18 cellular contexts compared by ENCODE assay signal in the genomic region with DNA sequence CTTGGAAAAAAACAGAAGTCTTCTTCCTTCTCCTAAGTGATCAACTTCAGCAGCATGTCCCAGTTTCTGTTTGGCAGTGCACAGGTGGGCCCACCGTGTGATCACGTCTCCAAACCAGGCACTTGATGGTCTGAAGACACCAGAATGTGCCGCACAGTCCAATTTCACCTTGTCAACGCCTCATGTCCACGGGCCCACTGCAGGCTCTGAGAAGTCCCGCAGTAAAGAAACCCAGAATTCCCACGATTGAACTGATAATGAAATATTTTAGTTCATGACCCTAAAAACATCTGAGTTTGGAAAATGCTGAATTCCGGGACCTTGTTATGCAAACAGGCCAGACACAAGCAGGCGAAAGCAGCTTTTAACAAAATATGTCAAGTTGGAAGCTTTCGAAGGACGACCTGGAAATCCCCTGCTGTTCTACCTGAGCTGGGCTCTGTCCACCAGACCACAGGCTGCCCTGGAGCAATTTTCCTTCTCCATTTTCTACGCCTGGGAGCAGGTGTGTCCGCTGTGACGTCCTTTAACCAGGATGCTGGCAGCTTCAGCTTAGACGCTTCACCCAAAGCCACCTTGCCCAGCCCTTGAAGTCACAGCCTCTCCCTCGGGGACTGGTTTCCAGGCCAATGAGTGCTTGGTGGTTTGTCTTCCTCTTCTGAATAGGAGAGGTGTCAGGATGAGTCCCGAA.
"Had no signal": no experiment of that assay in that cellular context is flagged by ENCODE, and none has a peak within 500 bp of the region (broad histone marks: within the 10 kb centered on the region; RNA-seq: fewer than 3 reads in every experiment).

No MANE protein-coding gene starts in this region.

- H3K4me3 ChIP-seq: psoas muscle, right lobe of liver, suprapubic skin, thyroid gland, upper lobe of right lung, vagina had no signal

- ATAC-seq: left lobe of liver; naive thymus-derived CD4-positive, alpha-beta T cell; psoas muscle; stimulated activated effector memory CD8-positive, alpha-beta T cell treated with anti-CD3 and anti-CD28 coated beads, Interleukin-12 subunit alpha, Interleukin-12 subunit beta, amount 100 ng/mL, for 72 hours; stimulated activated naive CD8-positive, alpha-beta T cell treated with anti-CD3 and anti-CD28 coated beads, Interleukin-15, Interleukin-2, amounts not matched to agents 100 U/mL and 50 U/mL, for 24 hours; upper lobe of right lung had no signal

- DNase-seq: dermis blood vessel endothelial cell; islet precursor cell; mammary epithelial cell; naive thymus-derived CD4-positive, alpha-beta T cell; nephron progenitor cell; psoas muscle; retina; stimulated activated CD4-positive, alpha-beta T cell treated with anti-CD3 and anti-CD28 coated beads, Interleukin-4, amount 100 ng/mL, for 1 hour; stimulated activated CD8-positive, alpha-beta memory T cell treated with anti-CD3 and anti-CD28 coated beads, Interleukin-4, amount 100 ng/mL, for 48 hours; stimulated activated naive CD8-positive, alpha-beta T cell treated with anti-CD3 and anti-CD28 coated beads, Interleukin-15, Interleukin-2, amounts not matched to agents 100 U/mL and 50 U/mL, for 24 hours; thyroid gland; upper lobe of right lung had no signal

- H3K36me3 Mint-ChIP-seq: naive thymus-derived CD4-positive, alpha-beta T cell; stimulated activated effector memory CD8-positive, alpha-beta T cell treated with anti-CD3 and anti-CD28 coated beads, Interleukin-12 subunit alpha, Interleukin-12 subunit beta, amount 100 ng/mL, for 72 hours had no signal

- H3K27ac ChIP-seq: neutrophil, psoas muscle, right lobe of liver, suprapubic skin, thyroid gland, upper lobe of right lung, vagina had no signal

- H3K27me3 ChIP-seq: right lobe of liver, thyroid gland, upper lobe of right lung, vagina had no signal

- H3K36me3 ChIP-seq: neutrophil, right lobe of liver, suprapubic skin, thyroid gland, upper lobe of right lung, vagina had no signal

- H3K27ac Mint-ChIP-seq: naive thymus-derived CD4-positive, alpha-beta T cell; nephron progenitor cell; stimulated activated effector memory CD8-positive, alpha-beta T cell treated with anti-CD3 and anti-CD28 coated beads, Interleukin-12 subunit alpha, Interleukin-12 subunit beta, amount 100 ng/mL, for 72 hours had no signal

- H3K4me1 ChIP-seq: psoas muscle, right lobe of liver, suprapubic skin, thyroid gland, upper lobe of right lung, vagina had no signal

- H3K9me3 Mint-ChIP-seq: naive thymus-derived CD4-positive, alpha-beta T cell; nephron progenitor cell; stimulated activated effector memory CD8-positive, alpha-beta T cell treated with anti-CD3 and anti-CD28 coated beads, Interleukin-12 subunit alpha, Interleukin-12 subunit beta, amount 100 ng/mL, for 72 hours had no signal

- H3K4me3 Mint-ChIP-seq: naive thymus-derived CD4-positive, alpha-beta T cell; nephron progenitor cell; stimulated activated effector memory CD8-positive, alpha-beta T cell treated with anti-CD3 and anti-CD28 coated beads, Interleukin-12 subunit alpha, Interleukin-12 subunit beta, amount 100 ng/mL, for 72 hours had no signal

- H3K9me3 ChIP-seq: neutrophil, psoas muscle, right lobe of liver, suprapubic skin, thyroid gland, upper lobe of right lung, vagina had no signal
